ENCODE assay signal across 29 cellular contexts in genomic region chr4:148108776-148109175, GRCh38.
"Had no signal": no experiment of that assay in that cellular context is flagged by ENCODE, and none has a peak within 500 bp of the region (broad histone marks: within the 10 kb centered on the region; RNA-seq: fewer than 3 reads in every experiment).

No MANE protein-coding gene starts in this region.

- H3K79me2 ChIP-seq: parathyroid adenoma had no signal

- H2AFZ ChIP-seq: neural progenitor cell, parathyroid adenoma had no signal

- H3K4me3 ChIP-seq: neural progenitor cell, ovary, psoas muscle, right lobe of liver, sigmoid colon, suprapubic skin, testis, tibial artery, transverse colon, upper lobe of left lung, vagina had no signal

- H3K27ac Mint-ChIP-seq: natural killer cell treated with Interleukin-12 subunit alpha and Interleukin-12 subunit beta and Interleukin-15 and Interleukin-18, amount 100 ng/mL, for 72 hours; neural progenitor cell; progenitor cell of endocrine pancreas; stimulated activated memory B cell treated with anti-CD40 and anti-IgM and Interleukin-4, amounts not matched to agents 10 μg/mL and 1 μg/mL and 100 μg/mL, for 72 hours; stimulated activated naive CD8-positive, alpha-beta T cell treated with anti-CD3 and anti-CD28 coated beads, Interleukin-15, amount 100 ng/mL, for 72 hours had no signal

- H3K27me3 ChIP-seq: neural progenitor cell, ovary, right lobe of liver, sigmoid colon, suprapubic skin, testis, tibial artery, transverse colon, upper lobe of left lung, vagina had no signal

- H3K36me3 ChIP-seq: neural progenitor cell, ovary had no signal

- H3K4me3 Mint-ChIP-seq: natural killer cell treated with Interleukin-12 subunit alpha and Interleukin-12 subunit beta and Interleukin-15 and Interleukin-18, amount 100 ng/mL, for 72 hours; neural progenitor cell; stimulated activated memory B cell treated with anti-CD40 and anti-IgM and Interleukin-4, amounts not matched to agents 10 μg/mL and 1 μg/mL and 100 μg/mL, for 72 hours; stimulated activated naive CD8-positive, alpha-beta T cell treated with anti-CD3 and anti-CD28 coated beads, Interleukin-15, amount 100 ng/mL, for 72 hours had no signal

- H3K9me3 Mint-ChIP-seq: naive thymus-derived CD8-positive, alpha-beta T cell; stimulated activated memory B cell treated with anti-CD40 and anti-IgM and Interleukin-4, amounts not matched to agents 10 μg/mL and 1 μg/mL and 100 μg/mL, for 72 hours; stimulated activated naive CD8-positive, alpha-beta T cell treated with anti-CD3 and anti-CD28 coated beads, Interleukin-15, amount 100 ng/mL, for 72 hours had no signal

- H3K36me3 Mint-ChIP-seq: neural progenitor cell had no signal

- H3K9ac ChIP-seq: neural progenitor cell, parathyroid adenoma had no signal

- H3K4me2 ChIP-seq: neural progenitor cell had no signal

- DNase-seq: naive B cell; naive thymus-derived CD8-positive, alpha-beta T cell; occipital lobe; ovary; posterior cingulate gyrus; psoas muscle; right lobe of liver; sigmoid colon; small intestine; stimulated activated CD4-positive, alpha-beta T cell treated with anti-CD3 and anti-CD28 coated beads, Interleukin-15, amount 100 ng/mL, for 24 hours; stimulated activated CD4-positive, alpha-beta T cell treated with anti-CD3 and anti-CD28 coated beads, Interleukin-2, amount 100 ng/mL, for 24 hours; stimulated activated CD4-positive, alpha-beta T cell treated with anti-CD3 and anti-CD28 coated beads, Interleukin-2, amount 100 ng/mL, for 48 hours; stimulated activated CD4-positive, alpha-beta T cell treated with anti-CD3 and anti-CD28 coated beads, Interleukin-4, amount 100 ng/mL, for 24 hours; stimulated activated CD8-positive, alpha-beta memory T cell treated with anti-CD3 and anti-CD28 coated beads, Interleukin-4, amount 100 ng/mL, for 48 hours; stimulated activated naive CD4-positive, alpha-beta T cell; stimulated activated naive CD8-positive, alpha-beta T cell treated with anti-CD3 and anti-CD28 coated beads, Interleukin-15, amount 100 ng/mL, for 72 hours; stimulated activated naive CD8-positive, alpha-beta T cell treated with anti-CD3 and anti-CD28 coated beads, Interleukin-15, Interleukin-2, amounts not matched to agents 100 U/mL and 50 U/mL, for 24 hours; substantia nigra; testis; tibial artery; transverse colon; upper lobe of left lung had no signal

- H3K4me1 Mint-ChIP-seq: stimulated activated memory B cell treated with anti-CD40 and anti-IgM and Interleukin-4, amounts not matched to agents 10 μg/mL and 1 μg/mL and 100 μg/mL, for 72 hours had no signal

- H3K9me3 ChIP-seq: ovary, right lobe of liver, suprapubic skin, testis, transverse colon, upper lobe of left lung, vagina had no signal

- H3K27ac ChIP-seq: neural progenitor cell, ovary, parathyroid adenoma, psoas muscle, right lobe of liver, sigmoid colon, suprapubic skin, testis, tibial artery, transverse colon, upper lobe of left lung, vagina had no signal

- H3K27me3 Mint-ChIP-seq: naive B cell; naive thymus-derived CD8-positive, alpha-beta T cell; natural killer cell treated with Interleukin-12 subunit alpha and Interleukin-12 subunit beta and Interleukin-15 and Interleukin-18, amount 100 ng/mL, for 72 hours; progenitor cell of endocrine pancreas; stimulated activated memory B cell treated with anti-CD40 and anti-IgM and Interleukin-4, amounts not matched to agents 10 μg/mL and 1 μg/mL and 100 μg/mL, for 72 hours; stimulated activated naive CD8-positive, alpha-beta T cell treated with anti-CD3 and anti-CD28 coated beads, Interleukin-15, amount 100 ng/mL, for 72 hours had no signal

- H3K4me1 ChIP-seq: neural progenitor cell, parathyroid adenoma, psoas muscle, sigmoid colon, suprapubic skin, testis, tibial artery, transverse colon, upper lobe of left lung, vagina had no signal
